ENCODE assay signal across 18 cellular contexts in genomic region chr5:156589104-156589858, GRCh38.
DNase-seq lines count a peak whose midpoint lies in the region; ATAC-seq, FAIRE-seq and TF ChIP-seq lines count a peak whose summit lies in the region.
"Had no signal": no experiment of that assay in that cellular context is flagged by ENCODE, and none has a peak within 500 bp of the region (broad histone marks: within the 10 kb centered on the region; RNA-seq: fewer than 3 reads in every experiment).

No MANE protein-coding gene starts in this region.

- no peaks in the 10 kb centered on the region for H3K36me3 ChIP-seq in mesendoderm (ENCODE audit: control insufficient read depth, insufficient read depth, low read length)
- H3K36me3 ChIP-seq: BE2C had no signal

- H3K9ac ChIP-seq in mesendoderm (ENCODE audit: low read length) = no peak overlapping the region

- no peak overlapping the region for H3K56ac ChIP-seq in mesendoderm (ENCODE audit: low read length)

- H3K27ac ChIP-seq in A549 (no peak overlapping the region), dorsolateral prefrontal cortex (peak overlapping the region; percentile 43 to 99 (median 92)), mesendoderm (ENCODE audit: low read depth, low read length) (no peak overlapping the region)

- intact Hi-C loops in dorsolateral prefrontal cortex (cut with DNase I) = loop anchor here in 1 of 2 donors (10.0 kb wide), 1 partner anchor 114 kb away; no protein-coding TSS in a partner anchor

- ATAC-seq in A549 = no peak
- ATAC-seq: Panc1 had no signal

- H2AK5ac ChIP-seq in mesendoderm (ENCODE audit: low read length) = no peak overlapping the region

- no peaks in the 10 kb centered on the region for H3K79me1 ChIP-seq in mesendoderm (ENCODE audit: low read length)

- TF ChIP-seq CTCF in A549 (IDR thresholded peaks at IDR 0.05) (no peak), dorsolateral prefrontal cortex (IDR thresholded peaks at IDR 0.05 in 54 of 56, conservative IDR thresholded peaks at IDR 0.05 in 2 of 56; ENCODE audit: low read depth in 1 of 56, partially characterized antibody in 56 of 56) (no peak)

- no peak overlapping the region for H2BK120ac ChIP-seq in mesendoderm (ENCODE audit: low read depth, low read length)

- POLR2A ChIA-PET in A549 (lab: Yijun Ruan, JAX) = no interaction called here

- no peak overlapping the region for H3K4me3 ChIP-seq in A549
- peak overlapping the region in 11 of 59 donors; percentile 1 to 45 (median 22) for H3K4me3 ChIP-seq in dorsolateral prefrontal cortex
- H3K4me3 ChIP-seq in mesendoderm (ENCODE audit: low read length) = no peak overlapping the region

- no peaks in the 10 kb centered on the region for H3K4me1 ChIP-seq in A549
- H3K4me1 ChIP-seq in mesendoderm (ENCODE audit: control insufficient read depth, low read depth, low read length) = no peaks in the 10 kb centered on the region
- H3K4me1 ChIP-seq: BE2C had no signal

- TF ChIP-seq POLR2A in A549 (IDR thresholded peaks at IDR 0.05; ENCODE audit: low read length) (no peak), H54 (IDR thresholded peaks at IDR 0.05; ENCODE audit: low read depth, low read length) (no peak)

- H2BK5ac ChIP-seq in mesendoderm (ENCODE audit: low read length) = no peak overlapping the region

- no peaks in the 10 kb centered on the region for H3K27me3 ChIP-seq in dorsolateral prefrontal cortex
- H3K27me3 ChIP-seq in mesendoderm (ENCODE audit: insufficient read depth, low read length, poor library complexity) = no peaks in the 10 kb centered on the region
- H3K27me3 ChIP-seq: BE2C had no signal

- TF ChIP-seq EP300 in A549 (IDR thresholded peaks at IDR 0.05) = no peak

- H3K4me2 ChIP-seq in A549 = no peak overlapping the region
- H3K4me2 ChIP-seq in mesendoderm (ENCODE audit: low read length) = no peak overlapping the region

- H3K79me2 ChIP-seq in mesendoderm (ENCODE audit: control insufficient read depth, insufficient read depth, low read length) = no peaks in the 10 kb centered on the region

- no peak overlapping the region for H3K23ac ChIP-seq in mesendoderm (ENCODE audit: low read length)

- CTCF ChIA-PET in A549 (lab: Yijun Ruan, JAX) = no interaction called here

- no peak overlapping the region for H3K18ac ChIP-seq in mesendoderm (ENCODE audit: low read length)

- no peak overlapping the region for H4K5ac ChIP-seq in mesendoderm (ENCODE audit: low read length)

- no peak overlapping the region for H2BK15ac ChIP-seq in mesendoderm (replicated peaks; ENCODE audit: low read depth)

- no peak for TF ChIP-seq RAD21 in A549 (conservative IDR thresholded peaks at IDR 0.05 in 1 of 2, IDR thresholded peaks at IDR 0.05 in 1 of 2)

- FAIRE-seq in A549 (lab: Jason Lieb, UNC) (peak; percentile 23), H54 (lab: Jason Lieb, UNC) (no peak)

- 66% methylated on average over 3 of the region's 3 CpGs for WGBS in A549 (ENCODE audit: missing lambda C conversion rate)
- WGBS in mesendoderm (ENCODE audit: extremely low coverage, insufficient coverage, low lambda C conversion rate) = no CpG with 5 or more reads among the region's 3 CpGs

- DNase-seq in A549 (ENCODE audit: low read depth in 1 of 2, low spot score in 1 of 2) (no peak), NCI-H69 (lab: John Stamatoyannopoulos, UW) (peak; percentile 10), dorsolateral prefrontal cortex (no peak), midbrain (lab: John Stamatoyannopoulos, UW) (peak; percentile 69), mesendoderm (no peak), NCI-H2196 (lab: John Stamatoyannopoulos, UW; ENCODE audit: unreplicated experiment) (no peak), H54 (ENCODE audit: insufficient read length, low spot score) (no peak)
- DNase-seq in stimulated activated CD4-positive, alpha-beta T cell treated with anti-CD3 and anti-CD28 coated beads, Interleukin-4, amount 100 ng/mL, for 24 hours = no peak
- DNase-seq: BE2C, COR-L47, DMS79, KBM-7, NCI-H1092, NCI-H1436, NCI-H1930, NCI-H226, NCI-H510A treated with DMSO at 0.1 percent for 48 hours had no signal

- no peaks in the 10 kb centered on the region for H3K9me3 ChIP-seq in A549
- H3K9me3 ChIP-seq: BE2C had no signal

- H4K8ac ChIP-seq in mesendoderm (ENCODE audit: low read depth, low read length) = no peak overlapping the region

- no peak overlapping the region for H3K4ac ChIP-seq in mesendoderm (ENCODE audit: low read depth, low read length)

TF ChIP-seq in A549, 52 proteins besides CTCF, POLR2A, EP300 and RAD21:
- TF ChIP-seq HMGXB4 (CRISPR knock-in tag; IDR thresholded peaks at IDR 0.05; ENCODE audit: borderline replicate concordance) (no peak), BCL3 (IDR thresholded peaks at IDR 0.05) (no peak), MAFK (IDR thresholded peaks at IDR 0.05; ENCODE audit: partially characterized antibody) (peak; percentile 82), NFE2L2 (conservative IDR thresholded peaks at IDR 0.05; ENCODE audit: low read length) (no peak)

Comparison
In these comparisons a context has a peak if more than half of its experiments do, and no peak if none do; other contexts are left out.
1. DNase-seq: peak in NCI-H69 (single experiment) and midbrain (single experiment); none in A549 (0 of 2), dorsolateral prefrontal cortex (0 of 10), mesendoderm (single experiment), NCI-H2196 (single experiment), stimulated activated CD4-positive, alpha-beta T cell treated with anti-CD3 and anti-CD28 coated beads, Interleukin-4, amount 100 ng/mL, for 24 hours (single experiment) and H54 (single experiment).
2. H3K27ac ChIP-seq: peak in dorsolateral prefrontal cortex (59 of 59); none in A549 (0 of 2) and mesendoderm (single experiment).